Comparison of ENCODE assay signal across 21 cellular contexts in genomic region chr3:73472429-73472828, GRCh38.
DNase-seq lines count a peak whose midpoint lies in the region; ATAC-seq, FAIRE-seq and TF ChIP-seq lines count a peak whose summit lies in the region.
"Had no signal": no experiment of that assay in that cellular context is flagged by ENCODE, and none has a peak within 500 bp of the region (broad histone marks: within the 10 kb centered on the region; RNA-seq: fewer than 3 reads in every experiment).

No MANE protein-coding gene starts in this region.

- peak overlapping the region; percentile 80 for H3K27ac Mint-ChIP-seq in mesothelial cell of epicardium
- H3K27ac Mint-ChIP-seq: CD4-positive, CD25-positive, alpha-beta regulatory T cell; GM23338 had no signal

- no peaks in the 10 kb centered on the region for H3K27me3 Mint-ChIP-seq in mesothelial cell of epicardium (ENCODE audit: low read depth)
- H3K27me3 Mint-ChIP-seq: CD4-positive, CD25-positive, alpha-beta regulatory T cell had no signal

- DNase-seq in HepG2 (ENCODE audit: low spot score), result no peak
- DNase-seq in right lobe of liver, result no peak
- peak; percentile 75 for DNase-seq in SK-N-DZ (ENCODE audit: low spot score)
- no peak for DNase-seq in mesothelial cell of epicardium (ENCODE audit: low spot score in 2 of 2, unreplicated experiment in 2 of 2)
- DNase-seq in uterus, result no peak
- no peak for DNase-seq in lower leg skin (ENCODE audit: low spot score in 2 of 2)
- DNase-seq in SW 1271 (lab: John Stamatoyannopoulos, UW), result no peak
- DNase-seq: CD4-positive, CD25-positive, alpha-beta regulatory T cell; DMS79 treated with DMSO at 0.1 percent for 48 hours; KBM-7; MM.1S; NCI-H1048; NCI-H1436 treated with DMSO at 0.1 percent for 48 hours; NCI-H2029 treated with DMSO at 0.1 percent for 48 hours; NCI-H226; NCI-H524 had no signal

- H3K4me3 ChIP-seq in HepG2 (replicated peaks in 1 of 3; ENCODE audit: insufficient read depth in 1 of 3, low read depth in 2 of 3, low read length in 3 of 3), result no peak overlapping the region
- no peak overlapping the region for H3K4me3 ChIP-seq in right lobe of liver
- no peak overlapping the region for H3K4me3 ChIP-seq in uterus
- H3K4me3 ChIP-seq in lower leg skin (ENCODE audit: low read depth, poor library complexity, severe bottlenecking), result no peak overlapping the region
- H3K4me3 ChIP-seq: GM23338, HAP-1 had no signal

- H3K79me2 ChIP-seq in HepG2 (ENCODE audit: insufficient read depth, low read length), result no peaks in the 10 kb centered on the region

- peaks cover 35% of the 10 kb centered on the region for H3K4me1 Mint-ChIP-seq in mesothelial cell of epicardium
- H3K4me1 Mint-ChIP-seq: CD4-positive, CD25-positive, alpha-beta regulatory T cell had no signal

- no peak for FAIRE-seq in HepG2 (lab: Jason Lieb, UNC)
- FAIRE-seq: A204.1 had no signal

- peaks cover 7% of the 10 kb centered on the region for H3K36me3 Mint-ChIP-seq in mesothelial cell of epicardium
- H3K36me3 Mint-ChIP-seq: CD4-positive, CD25-positive, alpha-beta regulatory T cell had no signal

- CTCF ChIA-PET in HepG2 (lab: Yijun Ruan, JAX; ENCODE audit: low intra/inter-chr PET ratio, low total read pairs), result no interaction called here

- 15% methylated on average over 4 of the region's 4 CpGs for WGBS in HepG2 (ENCODE audit: low lambda C conversion rate)
- WGBS in right lobe of liver (ENCODE audit: insufficient coverage, low coverage, low lambda C conversion rate, missing lambda C conversion rate), result 44% methylated on average over 4 of the region's 4 CpGs
- WGBS in lower leg skin, 2 donors, result 66 to 79% methylated on average over 4 of the region's 4 CpGs

- peaks cover 1% of the 10 kb centered on the region for H3K9me3 Mint-ChIP-seq in mesothelial cell of epicardium

- no peaks in the 10 kb centered on the region for H4K20me1 ChIP-seq in HepG2 (ENCODE audit: insufficient read depth, low read length)

- H3K4me1 ChIP-seq in HepG2 (ENCODE audit: insufficient read depth, low read length), result no peaks in the 10 kb centered on the region
- no peaks in the 10 kb centered on the region for H3K4me1 ChIP-seq in right lobe of liver
- H3K4me1 ChIP-seq in uterus, result peaks cover 0 to 10% of the 10 kb centered on the region in 2 donors
- H3K4me1 ChIP-seq: HAP-1 had no signal

- POLR2A ChIA-PET in HepG2 (lab: Yijun Ruan, JAX), result no interaction called here

- no TSS peak for BruUV-seq in HepG2 (replicated peaks; lab: Mats Ljungman, UMichigan)

- no peak for TF ChIP-seq RAD21 in HepG2 (CRISPR knock-in tag; IDR thresholded peaks at IDR 0.05)

- intact Hi-C loops in HepG2 (cut with micrococcal nuclease; ENCODE audit: unreplicated experiment), result no loop called here
- intact Hi-C loops in right lobe of liver (cut with DNase I), result no loop called here
- intact Hi-C loops in uterus (cut with DNase I; ENCODE audit: low total_unique reads), result loop anchor here (5.0 kb wide), 1 partner anchor 1160 kb away; no protein-coding TSS in a partner anchor
- intact Hi-C loops in lower leg skin (cut with DNase I; ENCODE audit: low total_unique reads), result no loop called here

- H2AFZ ChIP-seq in HepG2 (ENCODE audit: low read length), result no peak overlapping the region
- H2AFZ ChIP-seq: GM23338 had no signal

- H3K27me3 ChIP-seq in HepG2 (ENCODE audit: control insufficient read depth in 1 of 2, insufficient read depth in 2 of 2, low read length in 2 of 2), result no peaks in the 10 kb centered on the region
- H3K27me3 ChIP-seq in right lobe of liver, result no peaks in the 10 kb centered on the region
- no peaks in the 10 kb centered on the region for H3K27me3 ChIP-seq in uterus

- no peak overlapping the region for H3K27ac ChIP-seq in HepG2 (ENCODE audit: extremely low read length, insufficient read depth, low read length)
- H3K27ac ChIP-seq in right lobe of liver, result no peak overlapping the region
- H3K27ac ChIP-seq in uterus, result peak overlapping the region; percentile 17 to 70
- H3K27ac ChIP-seq: HL-60 had no signal

- TF ChIP-seq POLR2A in HepG2 (IDR thresholded peaks at IDR 0.05; ENCODE audit: insufficient read depth in 1 of 2, low read depth in 2 of 2, low read length in 2 of 2) (no peak), right lobe of liver (IDR thresholded peaks at IDR 0.05) (no peak), uterus (IDR thresholded peaks at IDR 0.05) (no peak), lower leg skin (IDR thresholded peaks at IDR 0.05) (no peak)

- no peaks in the 10 kb centered on the region for H3K36me3 ChIP-seq in HepG2 (replicated peaks in 1 of 2; ENCODE audit: control insufficient read depth in 1 of 2, insufficient read depth in 2 of 2, low read length in 2 of 2)
- no peaks in the 10 kb centered on the region for H3K36me3 ChIP-seq in right lobe of liver
- no peaks in the 10 kb centered on the region for H3K36me3 ChIP-seq in uterus
- H3K36me3 ChIP-seq: HAP-1 had no signal

- in situ Hi-C loops in HepG2 (cut with HindIII; ENCODE audit: extremely low pct_ligation_motif_present, low pct_unique_long_range_greater_than_20kb), result no loop called here

- ATAC-seq in HepG2, result no peak
- no peak for ATAC-seq in right lobe of liver
- no peak for ATAC-seq in GM21528 (IDR thresholded peaks at IDR 0.05; ENCODE audit: low FRiP score, unreplicated experiment)
- ATAC-seq: GM23338 had no signal

- no peak overlapping the region for H3K9ac ChIP-seq in HepG2 (ENCODE audit: insufficient read depth, low read depth, low read length)

- no peak overlapping the region for H3K4me3 Mint-ChIP-seq in mesothelial cell of epicardium
- H3K4me3 Mint-ChIP-seq: CD4-positive, CD25-positive, alpha-beta regulatory T cell; GM23338 had no signal

- H3K9me3 ChIP-seq in HepG2 (ENCODE audit: low read length) (no peaks in the 10 kb centered on the region), right lobe of liver (no peaks in the 10 kb centered on the region), uterus (no peaks in the 10 kb centered on the region)
- H3K9me3 ChIP-seq: HAP-1 had no signal

- TF ChIP-seq EP300 in HepG2 (IDR thresholded peaks at IDR 0.05; ENCODE audit: low read depth in 2 of 2, low read length in 2 of 2) (no peak), HepG2 (CRISPR knock-in tag; IDR thresholded peaks at IDR 0.05; ENCODE audit: borderline replicate concordance) (no peak)

- no peak for TF ChIP-seq CTCF in HepG2 (CRISPR knock-in tag; IDR thresholded peaks at IDR 0.05)
- no peak for TF ChIP-seq CTCF in right lobe of liver (IDR thresholded peaks at IDR 0.05)
- TF ChIP-seq CTCF in mesothelial cell of epicardium (IDR thresholded peaks at IDR 0.05; ENCODE audit: unreplicated experiment), result no peak
- no peak for TF ChIP-seq CTCF in uterus (IDR thresholded peaks at IDR 0.05)
- TF ChIP-seq CTCF in lower leg skin (IDR thresholded peaks at IDR 0.05), result no peak

- no peak overlapping the region for H3K4me2 ChIP-seq in HepG2 (ENCODE audit: low read depth, low read length)
- H3K4me2 ChIP-seq: GM23338 had no signal

TF ChIP-seq in HepG2, 621 proteins besides CTCF, POLR2A, EP300 and RAD21:
- TF ChIP-seq DNMT1 (CRISPR knock-in tag; IDR thresholded peaks at IDR 0.05) (no peak), ATF7 (IDR thresholded peaks at IDR 0.05) (0 out of 2 replicates have a peak, but pooled peaks have one; percentile 20), ATF7 (CRISPR knock-in tag; IDR thresholded peaks at IDR 0.05) (no peak)
TF ChIP-seq in HepG2: peak in this region for 1.

Comparison
In these comparisons a context has a peak if more than half of its experiments do, and no peak if none do; other contexts are left out.
1. H3K27ac ChIP-seq: peak in uterus (2 of 2); none in HepG2 (single experiment) and right lobe of liver (0 of 3).